13 cellular contexts compared by ENCODE assay signal in genomic region chr5:146338774-146339714, GRCh38. TPM values are rescaled to one million over a fixed set of nuclear protein-coding genes. Genes with fewer than 3 reads are reported as not detected.
DNase-seq lines count a peak whose midpoint lies in the region; ATAC-seq, FAIRE-seq and TF ChIP-seq lines count a peak whose summit lies in the region.
"Had no signal": no experiment of that assay in that cellular context is flagged by ENCODE, and none has a peak within 500 bp of the region (broad histone marks: within the 10 kb centered on the region; RNA-seq: fewer than 3 reads in every experiment).

TSS of gene POU4F3 (plus strand) at chr5:146338839. CDS start at chr5:146339113, 274 bp downstream.

- H3K27me3 ChIP-seq in HepG2 (ENCODE audit: control insufficient read depth in 1 of 2, insufficient read depth in 2 of 2, low read length in 2 of 2): peaks cover 4 to 73% of the 10 kb centered on the region in 2 experiments

- FAIRE-seq in HepG2 (lab: Jason Lieb, UNC): no peak

- POLR2A ChIA-PET in HepG2 (lab: Yijun Ruan, JAX): no interaction called here

- 52% methylated on average over 58 of the region's 70 CpGs for WGBS in HepG2 (ENCODE audit: low lambda C conversion rate)

- TF ChIP-seq POLR2A in HepG2 (IDR thresholded peaks at IDR 0.05; ENCODE audit: insufficient read depth in 1 of 2, low read depth in 2 of 2, low read length in 2 of 2): no peak

- no peaks in the 10 kb centered on the region for H3K79me2 ChIP-seq in HepG2 (ENCODE audit: insufficient read depth, low read length)

- TF ChIP-seq EP300 in HepG2 (IDR thresholded peaks at IDR 0.05; ENCODE audit: low read depth in 2 of 2, low read length in 2 of 2) (no peak), HepG2 (CRISPR knock-in tag; IDR thresholded peaks at IDR 0.05; ENCODE audit: borderline replicate concordance) (no peak)

- BruUV-seq in HepG2 (replicated peaks; lab: Mats Ljungman, UMichigan): no TSS peak

- TF ChIP-seq RAD21 in HepG2 (CRISPR knock-in tag; IDR thresholded peaks at IDR 0.05): no peak

- H3K36me3 ChIP-seq in HepG2 (replicated peaks in 1 of 2; ENCODE audit: control insufficient read depth in 1 of 2, insufficient read depth in 2 of 2, low read length in 2 of 2): no peaks in the 10 kb centered on the region
- H3K36me3 ChIP-seq: gastrocnemius medialis had no signal

- intact Hi-C loops in HepG2 (cut with micrococcal nuclease; ENCODE audit: unreplicated experiment): no loop called here

- CTCF ChIA-PET in HepG2 (lab: Yijun Ruan, JAX; ENCODE audit: low intra/inter-chr PET ratio, low total read pairs): no interaction called here

- no peak for TF ChIP-seq CTCF in HepG2 (CRISPR knock-in tag; IDR thresholded peaks at IDR 0.05)

- peak within 1 kb of the TSS; percentile 49 for H3K4me3 ChIP-seq in iPS-18c (ENCODE audit: insufficient read depth, low read depth, low read length)
- no peak within 1 kb of the TSS for H3K4me3 ChIP-seq in HepG2 (replicated peaks in 1 of 3; ENCODE audit: insufficient read depth in 1 of 3, low read depth in 2 of 3, low read length in 3 of 3)
- H3K4me3 ChIP-seq: gastrocnemius medialis, lung had no signal

- H3K4me2 ChIP-seq in HepG2 (ENCODE audit: low read depth, low read length): no peak within 1 kb of the TSS

- in situ Hi-C loops in HepG2 (cut with HindIII; ENCODE audit: extremely low pct_ligation_motif_present, low pct_unique_long_range_greater_than_20kb): no loop called here

- H3K9me3 ChIP-seq in iPS-18c (ENCODE audit: control insufficient read depth, insufficient read depth, low read length) (no peaks in the 10 kb centered on the region), HepG2 (ENCODE audit: low read length) (no peaks in the 10 kb centered on the region)
- H3K9me3 ChIP-seq: gastrocnemius medialis had no signal

- H3K27ac ChIP-seq in HepG2 (ENCODE audit: extremely low read length, insufficient read depth, low read length): no peak within 1 kb of the TSS
- H3K27ac ChIP-seq: gastrocnemius medialis had no signal

- ATAC-seq in HepG2 (no peak), HG03521 (IDR thresholded peaks at IDR 0.05; ENCODE audit: unreplicated experiment) (no peak)
- ATAC-seq: activated CD4-positive, alpha-beta T cell treated with anti-CD3 and anti-CD28 coated beads for 36 hours; gastrocnemius medialis had no signal

- DNase-seq in COR-L47 (lab: John Stamatoyannopoulos, UW) (peak; percentile 47), D341Med (ENCODE audit: low spot score) (peak; percentile 68), NCI-H2196 (lab: John Stamatoyannopoulos, UW; ENCODE audit: unreplicated experiment) (peak; percentile 23), HepG2 (ENCODE audit: low spot score) (no peak), NCI-H446 treated with DMSO at 0.1 percent for 48 hours (lab: John Stamatoyannopoulos, UW) (no peak)
- DNase-seq: activated CD4-positive, alpha-beta T cell treated with anti-CD3 and anti-CD28 coated beads for 36 hours; gastrocnemius medialis; NCI-H774; stimulated activated CD4-positive, alpha-beta T cell treated with anti-CD3 and anti-CD28 coated beads, Interleukin-4, amount 100 ng/mL, for 24 hours had no signal

- no peak within 1 kb of the TSS for H3K9ac ChIP-seq in HepG2 (ENCODE audit: insufficient read depth, low read depth, low read length)

- H3K4me1 ChIP-seq in HepG2 (ENCODE audit: insufficient read depth, low read length): no peaks in the 10 kb centered on the region
- H3K4me1 ChIP-seq: gastrocnemius medialis had no signal

- no peak within 1 kb of the TSS for H2AFZ ChIP-seq in HepG2 (ENCODE audit: low read length)

- no peaks in the 10 kb centered on the region; the same call in none of the 2 replicates for H4K20me1 ChIP-seq in HepG2 (ENCODE audit: insufficient read depth, low read length)

TF ChIP-seq in HepG2, 621 proteins besides CTCF, POLR2A, EP300 and RAD21:
- no peak for TF ChIP-seq NFATC3 (CRISPR knock-in tag; IDR thresholded peaks at IDR 0.05)
- TF ChIP-seq EZH2 (conservative IDR thresholded peaks at IDR 0.05; ENCODE audit: low read depth, low read length): no peak
- TF ChIP-seq ZBTB3 (CRISPR knock-in tag; IDR thresholded peaks at IDR 0.05; ENCODE audit: borderline replicate concordance, low read depth): no peak
- no peak for TF ChIP-seq ATRX (CRISPR knock-in tag; IDR thresholded peaks at IDR 0.05; ENCODE audit: borderline replicate concordance)
- no peak for TF ChIP-seq MTF1 (CRISPR knock-in tag; IDR thresholded peaks at IDR 0.05)
- TF ChIP-seq THRA (CRISPR knock-in tag; IDR thresholded peaks at IDR 0.05; ENCODE audit: borderline replicate concordance): no peak

RNA-seq across cellular contexts. Expression of gene POU4F3, which starts in this region (rescaled TPM):
- total RNA-seq in HepG2 (2016; rRNA removed; fragmentation: Illumina TruSeq; extraction: Trizol): 0.08 TPM in 1 of 2 replicates, not detected in the other
- not detected in 2 replicates for total RNA-seq in HepG2 (2016; cell fraction: cytosol; rRNA removed; fragmentation: Illumina TruSeq; extraction: Trizol; ENCODE audit: low read depth)
- total RNA-seq in HepG2 (2016; cell fraction: insoluble cytoplasmic fraction; rRNA removed; fragmentation: Illumina TruSeq; extraction: Trizol): not detected in 2 replicates
- total RNA-seq in HepG2 (2016; cell fraction: membrane; rRNA removed; fragmentation: Illumina TruSeq; extraction: Trizol): not detected in 2 replicates
- not detected in 2 replicates for total RNA-seq in HepG2 (2016; cell fraction: nucleus; rRNA removed; fragmentation: Illumina TruSeq; extraction: Trizol)
- not detected in 2 replicates for polyA plus RNA-seq in HepG2 (2011; rRNA removed)
- polyA plus RNA-seq in HepG2 (2011; cell fraction: cytosol; rRNA removed): 0.03 and 0.07 TPM in 2 replicates
- 0.08 TPM in 1 of 2 replicates, not detected in the other for polyA plus RNA-seq in HepG2 (2011; cell fraction: nucleus; rRNA removed)
- not detected in 2 replicates for polyA plus RNA-seq in HepG2 (2012)
- not detected in 2 replicates for polyA plus RNA-seq in HepG2 (2016; cell fraction: cytosol; fragmentation: Illumina TruSeq; extraction: Trizol; ENCODE audit: low read depth)
- polyA plus RNA-seq in HepG2 (2016; cell fraction: insoluble cytoplasmic fraction; fragmentation: Illumina TruSeq; extraction: Trizol; ENCODE audit: low read depth): not detected in 2 replicates
- not detected in 2 replicates for polyA plus RNA-seq in HepG2 (2016; cell fraction: membrane; fragmentation: Illumina TruSeq; extraction: Trizol; ENCODE audit: low read depth)
- polyA plus RNA-seq in HepG2 (2016; cell fraction: nucleus; fragmentation: Illumina TruSeq; extraction: Trizol; ENCODE audit: insufficient read depth, low read depth): not detected in 2 replicates
- not detected in 2 replicates for polyA minus RNA-seq in HepG2 (2011; rRNA and poly(A)+ RNA removed; ENCODE audit: low replicate concordance)
- polyA minus RNA-seq in HepG2 (2011; cell fraction: cytosol; rRNA and poly(A)+ RNA removed): not detected in 2 replicates
- not detected in 2 replicates for polyA minus RNA-seq in HepG2 (2011; cell fraction: nucleus; rRNA and poly(A)+ RNA removed)
- total RNA-seq: activated CD4-positive, alpha-beta T cell treated with anti-CD3 and anti-CD28 coated beads for 36 hours; gastrocnemius medialis; SK-MEL-5 had no signal

Comparison
In these comparisons a context has a peak if more than half of its experiments do, and no peak if none do; other contexts are left out.
1. DNase-seq: peak in COR-L47 (single experiment), D341Med (single experiment) and NCI-H2196 (single experiment); none in HepG2 (single experiment) and NCI-H446 treated with DMSO at 0.1 percent for 48 hours (single experiment).